ENCODE assay signal across 16 cellular contexts in genomic region chr1:185376288-185376687, GRCh38. TPM values are rescaled to one million over a fixed set of nuclear protein-coding genes. Genes with fewer than 3 reads are reported as not detected.
DNase-seq lines count a peak whose midpoint lies in the region; ATAC-seq lines count a peak whose summit lies in the region.
"Had no signal": no experiment of that assay in that cellular context is flagged by ENCODE, and none has a peak within 500 bp of the region (broad histone marks: within the 10 kb centered on the region; RNA-seq: fewer than 3 reads in every experiment).

No MANE protein-coding gene starts in this region.

- H3K4me3 ChIP-seq in muscle layer of duodenum (ENCODE audit: low read depth in 1 of 2, low read length in 2 of 2) (no peak overlapping the region), H7 (ENCODE audit: insufficient read depth, low read depth, low read length) (no peak overlapping the region), HAP-1 (no peak overlapping the region)
- H3K4me3 ChIP-seq: MG63, thoracic aorta had no signal

- ATAC-seq in GM21619 (IDR thresholded peaks at IDR 0.05; ENCODE audit: unreplicated experiment) = peak; percentile 57
- no peak for ATAC-seq in GM21423 (IDR thresholded peaks at IDR 0.05; ENCODE audit: unreplicated experiment)

- H3K4me1 ChIP-seq in muscle layer of duodenum (ENCODE audit: control insufficient read depth in 1 of 2, insufficient read depth in 2 of 2, low read length in 2 of 2) = no peaks in the 10 kb centered on the region
- H3K4me1 ChIP-seq in HAP-1 = peaks cover 16% of the 10 kb centered on the region

- DNase-seq in NCI-H146 (lab: John Stamatoyannopoulos, UW) (peak; percentile 38), NCI-H748 treated with DMSO at 0.1 percent for 48 hours (lab: John Stamatoyannopoulos, UW) (peak; percentile 2), H7 (no peak), HAP-1 (ENCODE audit: low spot score in 2 of 2) (no peak)
- DNase-seq: activated CD4-positive, CD25-positive, alpha-beta regulatory T cell; activated CD8-positive, alpha-beta memory T cell treated with anti-CD3 and anti-CD28 coated beads for 24 hours; CD8-positive, alpha-beta memory T cell; H9; MG63; NCI-H1930; stimulated activated CD4-positive, alpha-beta T cell treated with anti-CD3 and anti-CD28 coated beads, Interleukin-15, amount 100 ng/mL, for 24 hours; T-helper 9 cell had no signal

- H3K27me3 ChIP-seq in muscle layer of duodenum (ENCODE audit: low read depth, low read length) (no peaks in the 10 kb centered on the region), H7 (ENCODE audit: control insufficient read depth, insufficient read depth, low read length) (no peaks in the 10 kb centered on the region), HAP-1 (ENCODE audit: low read depth) (no peaks in the 10 kb centered on the region)
- H3K27me3 ChIP-seq: MG63 had no signal

- H3K27ac ChIP-seq in muscle layer of duodenum (ENCODE audit: low read length) = peak overlapping the region; percentile 3

- in situ Hi-C loops in HAP-1 (cut with MboI; ENCODE audit: low sequenced_read_pairs) = no loop called here

- no peaks in the 10 kb centered on the region for H3K9me3 ChIP-seq in muscle layer of duodenum (ENCODE audit: control insufficient read depth in 1 of 2, low read length in 2 of 2)
- no peaks in the 10 kb centered on the region for H3K9me3 ChIP-seq in HAP-1
- H3K9me3 ChIP-seq: MG63, thoracic aorta had no signal

- H3K36me3 ChIP-seq in muscle layer of duodenum (ENCODE audit: control insufficient read depth in 1 of 2, insufficient read depth in 2 of 2, low read length in 2 of 2) = no peaks in the 10 kb centered on the region
- H3K36me3 ChIP-seq in H7 (replicated peaks; ENCODE audit: control insufficient read depth, insufficient read depth, low read length) = no peaks in the 10 kb centered on the region
- H3K36me3 ChIP-seq in HAP-1 (replicated peaks) = no peaks in the 10 kb centered on the region
- H3K36me3 ChIP-seq: MG63, thoracic aorta had no signal

RNA-seq across cellular contexts. Expression of gene IVNS1ABP, which starts 59.2 kb away (rescaled TPM):
- total RNA-seq in H7 (2014; rRNA removed; shearing (Covaris generic)) = 208 and 240 TPM in 2 replicates

Comparison
In these comparisons a context has a peak if more than half of its experiments do, and no peak if none do; other contexts are left out.
1. DNase-seq: peak in NCI-H146 (single experiment) and NCI-H748 treated with DMSO at 0.1 percent for 48 hours (single experiment); none in H7 (single experiment) and HAP-1 (0 of 2).